ENCODE assay signal across 1 cellular context in genomic region chr14:103103461-103104388, GRCh38.
TF ChIP-seq lines count a peak whose summit lies in the region.

No MANE protein-coding gene starts in this region.

TF ChIP-seq in GM12878, 131 proteins besides CTCF, POLR2A, EP300 and RAD21:
- TF ChIP-seq IKZF1 (conservative IDR thresholded peaks at IDR 0.05) (no peak), ZNF274 (IDR thresholded peaks at IDR 0.05; ENCODE audit: insufficient read depth, insufficient read length) (no peak), ZNF217 (IDR thresholded peaks at IDR 0.05) (no peak), REST (IDR thresholded peaks at IDR 0.05; ENCODE audit: low read depth, low read length) (no peak), JUND (IDR thresholded peaks at IDR 0.05; ENCODE audit: low read depth, low read length) (no peak), TCF3 (IDR thresholded peaks at IDR 0.05; ENCODE audit: borderline replicate concordance, insufficient read depth, low read depth, low read length) (no peak), KDM1A (IDR thresholded peaks at IDR 0.05; ENCODE audit: borderline replicate concordance) (no peak), CHD1 (IDR thresholded peaks at IDR 0.05; ENCODE audit: low read depth, low read length) (no peak), ZNF592 (IDR thresholded peaks at IDR 0.05) (no peak), MEF2A (IDR thresholded peaks at IDR 0.05; ENCODE audit: insufficient read depth, low read depth, low read length) (no peak)
- TF ChIP-seq, protein P1, sequence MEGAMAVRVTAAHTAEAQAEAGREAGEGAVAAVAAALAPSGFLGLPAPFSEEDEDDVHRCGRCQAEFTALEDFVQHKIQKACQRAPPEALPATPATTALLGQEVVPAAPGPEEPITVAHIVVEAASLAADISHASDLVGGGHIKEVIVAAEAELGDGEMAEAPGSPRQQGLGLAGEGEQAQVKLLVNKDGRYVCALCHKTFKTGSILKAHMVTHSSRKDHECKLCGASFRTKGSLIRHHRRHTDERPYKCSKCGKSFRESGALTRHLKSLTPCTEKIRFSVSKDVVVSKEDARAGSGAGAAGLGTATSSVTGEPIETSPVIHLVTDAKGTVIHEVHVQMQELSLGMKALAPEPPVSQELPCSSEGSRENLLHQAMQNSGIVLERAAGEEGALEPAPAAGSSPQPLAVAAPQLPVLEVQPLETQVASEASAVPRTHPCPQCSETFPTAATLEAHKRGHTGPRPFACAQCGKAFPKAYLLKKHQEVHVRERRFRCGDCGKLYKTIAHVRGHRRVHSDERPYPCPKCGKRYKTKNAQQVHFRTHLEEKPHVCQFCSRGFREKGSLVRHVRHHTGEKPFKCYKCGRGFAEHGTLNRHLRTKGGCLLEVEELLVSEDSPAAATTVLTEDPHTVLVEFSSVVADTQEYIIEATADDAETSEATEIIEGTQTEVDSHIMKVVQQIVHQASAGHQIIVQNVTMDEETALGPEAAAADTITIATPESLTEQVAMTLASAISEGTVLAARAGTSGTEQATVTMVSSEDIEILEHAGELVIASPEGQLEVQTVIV (IDR thresholded peaks at IDR 0.05; ENCODE audit: borderline replicate concordance, partially characterized antibody), result no peak
